In the genomic region with DNA sequence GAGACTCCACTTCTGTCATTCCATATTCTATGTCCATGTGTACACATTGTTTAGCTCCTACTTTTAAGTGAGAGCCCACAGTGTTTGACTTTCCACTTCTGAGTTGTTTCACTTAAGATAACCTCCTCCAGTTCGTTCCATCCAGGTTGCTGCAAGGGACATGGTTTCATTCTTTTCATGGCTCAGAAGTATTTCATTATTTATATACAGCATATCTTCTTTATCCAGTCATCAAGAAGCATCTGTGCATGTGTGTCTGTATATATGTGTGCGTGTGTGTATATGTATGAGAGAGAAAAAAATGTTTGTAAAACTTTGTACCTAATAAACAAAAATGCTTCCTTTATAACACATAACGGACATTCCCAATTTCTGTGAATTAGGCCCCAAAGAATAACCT, we compare ENCODE assay signal across 36 cellular contexts.
"Had no signal": no experiment of that assay in that cellular context is flagged by ENCODE, and none has a peak within 500 bp of the region (broad histone marks: within the 10 kb centered on the region; RNA-seq: fewer than 3 reads in every experiment).

No MANE protein-coding gene starts in this region.

- H3K27me3 ChIP-seq: MG63, Peyer's patch had no signal

- H3K4me3 Mint-ChIP-seq: activated CD8-positive, alpha-beta T cell treated with anti-CD3 and anti-CD28 coated beads, Interleukin-2, amount 10 ng/mL, durations not matched to agents 7 days and 5 days; activated naive CD4-positive, alpha-beta T cell treated with anti-CD3 and anti-CD28 coated beads for 36 hours; activated T-cell treated with anti-CD3 and anti-CD28 coated beads, Interleukin-2, amount 50 U/mL, for 24 hours; brain; T-cell had no signal

- H3K27ac Mint-ChIP-seq: activated CD8-positive, alpha-beta T cell treated with anti-CD3 and anti-CD28 coated beads, Interleukin-2, amount 10 ng/mL, durations not matched to agents 7 days and 5 days; activated T-cell treated with anti-CD3 and anti-CD28 coated beads, Interleukin-2, amount 50 U/mL, for 24 hours; brain; T-cell had no signal

- ATAC-seq: activated CD8-positive, alpha-beta T cell treated with anti-CD3 and anti-CD28 coated beads, Interleukin-2, amount 10 ng/mL, durations not matched to agents 7 days and 5 days; activated naive CD4-positive, alpha-beta T cell treated with anti-CD3 and anti-CD28 coated beads, Interleukin-2, amount 50 U/mL, for 72 hours; PC-3; Right ventricle myocardium inferior; SK-N-SH treated with all-trans-retinoic acid at 6 μM for 48 hours; T-cell had no signal

- H3K27me3 Mint-ChIP-seq: activated T-cell treated with anti-CD3 and anti-CD28 coated beads, Interleukin-2, amount 50 U/mL, for 24 hours; brain; T-cell had no signal

- H3K27ac ChIP-seq: Peyer's patch, VCaP had no signal

- DNase-seq: activated CD4-positive, alpha-beta T cell treated with anti-CD3 and anti-CD28 coated beads for 1 hour; activated CD4-positive, alpha-beta T cell treated with anti-CD3 and anti-CD28 coated beads for 48 hours; activated CD4-positive, alpha-beta T cell treated with anti-CD3 and anti-CD28 coated beads, Interleukin-2, amount 50 U/mL, for 48 hours; activated CD4-positive, CD25-positive, alpha-beta regulatory T cell; activated CD8-positive, alpha-beta T cell treated with anti-CD3 and anti-CD28 coated beads, Interleukin-2, amount 10 ng/mL, durations not matched to agents 7 days and 5 days; activated gamma-delta T cell treated with Interleukin-2 at 50 U/mL for 16 hours; activated naive CD4-positive, alpha-beta T cell treated with anti-CD3 and anti-CD28 coated beads for 36 hours; activated T-cell treated with anti-CD3 and anti-CD28 coated beads, Interleukin-2, amount 50 U/mL, for 24 hours; anterior cingulate cortex; caudate nucleus; Kasumi-1; KG1; MG63; NCI-H1048; NCI-H1105 treated with DMSO at 0.1 percent for 48 hours; NCI-H1436; NCI-H1694; NCI-H1930; NCI-H2081 treated with DMSO at 0.1 percent for 48 hours; NCI-H2171; NCI-H510A; NCI-H526; NCI-H748 treated with DMSO at 0.1 percent for 48 hours; NK-92 treated with Interleukin-12 subunit alpha and Interleukin-12 subunit beta, amount 100 ng/mL, for 24 hours; PC-3; Peyer's patch; RPMI8226; SIG-M5; T-cell; T-helper 2 cell; T-helper 9 cell had no signal

- H3K4me3 ChIP-seq: MG63, Peyer's patch had no signal

- H3K4me1 ChIP-seq: Peyer's patch had no signal

- H3K9me3 ChIP-seq: MG63, Peyer's patch had no signal

- H3K9me3 Mint-ChIP-seq: activated naive CD4-positive, alpha-beta T cell treated with anti-CD3 and anti-CD28 coated beads for 36 hours; activated naive CD4-positive, alpha-beta T cell treated with anti-CD3 and anti-CD28 coated beads, Interleukin-2, amount 50 U/mL, for 72 hours; activated T-cell treated with anti-CD3 and anti-CD28 coated beads, Interleukin-2, amount 50 U/mL, for 24 hours; brain; T-cell had no signal
